In the genomic region with DNA sequence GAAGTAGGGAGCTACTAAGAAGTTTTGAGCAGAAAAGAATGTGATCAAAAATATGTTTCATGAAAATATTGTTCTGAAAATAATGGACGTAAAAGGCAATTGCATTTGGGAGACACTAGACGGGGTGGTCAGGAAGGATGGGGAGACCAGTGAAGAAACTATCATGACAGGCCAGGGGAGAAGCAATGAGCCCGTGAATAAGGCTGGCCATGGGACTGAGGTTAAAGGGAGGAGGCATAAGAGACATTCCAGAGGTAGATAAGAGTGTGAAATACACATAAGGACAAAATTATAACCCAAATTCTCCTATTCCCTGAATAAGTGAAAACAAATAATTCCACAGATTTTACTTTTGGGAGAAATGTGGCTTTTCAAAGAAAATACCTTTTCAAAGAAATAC, we compare ENCODE assay signal across 12 cellular contexts. TPM values are rescaled to one million over a fixed set of nuclear protein-coding genes. Genes with fewer than 3 reads are reported as not detected.
DNase-seq lines count a peak whose midpoint lies in the region; ATAC-seq and TF ChIP-seq lines count a peak whose summit lies in the region.
"Had no signal": no experiment of that assay in that cellular context is flagged by ENCODE, and none has a peak within 500 bp of the region (broad histone marks: within the 10 kb centered on the region; RNA-seq: fewer than 3 reads in every experiment).

No MANE protein-coding gene starts in this region.

- no peak overlapping the region for H3K23ac ChIP-seq in mesenchymal stem cell (ENCODE audit: low read length in 2 of 2)

- H3K4me2 ChIP-seq in GM23248 (ENCODE audit: unreplicated experiment) (peak overlapping the region; percentile 43), mesenchymal stem cell (ENCODE audit: low read length, poor library complexity, severe bottlenecking) (no peak overlapping the region), OCI-LY7 (ENCODE audit: low read length) (no peak overlapping the region)
- H3K4me2 ChIP-seq: BLaER1 treated with 17β-estradiol and CSF1 and Interleukin-3, amounts not matched to agents 10 nM and 100 nM had no signal

- no peak overlapping the region for H4K91ac ChIP-seq in mesenchymal stem cell (ENCODE audit: low read length)

- no peaks in the 10 kb centered on the region for H3K4me1 Mint-ChIP-seq in activated naive CD8-positive, alpha-beta T cell treated with anti-CD3 and anti-CD28 coated beads, Interleukin-2, amount 50 U/mL, for 24 hours

- no TSS peak for BruUV-seq in OCI-LY7 (replicated peaks; lab: Mats Ljungman, UMichigan)

- H3K79me1 ChIP-seq in mesenchymal stem cell (replicated peaks; ENCODE audit: low read length, poor library complexity, severe bottlenecking), result no peaks in the 10 kb centered on the region

- H3K9me3 ChIP-seq in GM23248 (ENCODE audit: low read depth) (no peaks in the 10 kb centered on the region), mesenchymal stem cell (ENCODE audit: control insufficient read depth, low read length) (peaks cover 1% of the 10 kb centered on the region), OCI-LY7 (ENCODE audit: low read length) (no peaks in the 10 kb centered on the region)
- H3K9me3 ChIP-seq: BLaER1 treated with 17β-estradiol and CSF1 and Interleukin-3, amounts not matched to agents 10 nM and 100 nM; SJSA1 had no signal

- H3K18ac ChIP-seq in mesenchymal stem cell (ENCODE audit: low read depth in 1 of 2, low read length in 2 of 2), result no peak overlapping the region

- 0 out of 2 replicates have a peak overlapping the region, but pooled peaks have one; percentile 7 for H2AFZ ChIP-seq in GM23248
- no peak overlapping the region for H2AFZ ChIP-seq in mesenchymal stem cell (ENCODE audit: low read depth, low read length)
- no peak overlapping the region for H2AFZ ChIP-seq in OCI-LY7 (ENCODE audit: low read length)

- DNase-seq in GM23248 (peak; percentile 20), amniotic epithelial cell (ENCODE audit: low read depth) (peak; percentile 53), mesenchymal stem cell (no peak), OCI-LY7 (ENCODE audit: low spot score) (no peak), CD1c-positive myeloid dendritic cell (ENCODE audit: extremely low spot score) (no peak)
- no peak for DNase-seq in activated naive CD8-positive, alpha-beta T cell treated with anti-CD3 and anti-CD28 coated beads, Interleukin-2, amount 50 U/mL, for 24 hours
- DNase-seq in activated CD4-positive, alpha-beta T cell treated with anti-CD3 and anti-CD28 coated beads for 4 hours, result no peak

- H3K4me1 ChIP-seq in GM23248 (ENCODE audit: insufficient read depth) (peaks cover 5% of the 10 kb centered on the region; the same call in 1 of the 2 replicates), mesenchymal stem cell (ENCODE audit: control insufficient read depth, insufficient read depth, low read depth, low read length) (no peaks in the 10 kb centered on the region), OCI-LY7 (ENCODE audit: insufficient read depth, low read length, poor library complexity, severe bottlenecking) (no peaks in the 10 kb centered on the region)
- H3K4me1 ChIP-seq: BLaER1 treated with 17β-estradiol and CSF1 and Interleukin-3, amounts not matched to agents 10 nM and 100 nM had no signal

- ATAC-seq in activated naive CD8-positive, alpha-beta T cell treated with anti-CD3 and anti-CD28 coated beads, Interleukin-2, amount 50 U/mL, for 24 hours, result no peak

- H3K27me3 ChIP-seq in GM23248 (replicated peaks; ENCODE audit: insufficient read depth), result no peaks in the 10 kb centered on the region
- H3K27me3 ChIP-seq in mesenchymal stem cell (ENCODE audit: control insufficient read depth in 1 of 2, insufficient read depth in 1 of 2, low read length in 2 of 2), result no peaks in the 10 kb centered on the region
- H3K27me3 ChIP-seq: BLaER1 treated with 17β-estradiol and CSF1 and Interleukin-3, amounts not matched to agents 10 nM and 100 nM; SJSA1 had no signal

- H3K36me3 ChIP-seq in GM23248 (ENCODE audit: low read depth), result no peaks in the 10 kb centered on the region
- H3K36me3 ChIP-seq in mesenchymal stem cell (ENCODE audit: control insufficient read depth in 1 of 2, insufficient read depth in 2 of 2, low read depth in 1 of 2, low read length in 2 of 2), result no peaks in the 10 kb centered on the region
- no peaks in the 10 kb centered on the region for H3K36me3 ChIP-seq in OCI-LY7 (ENCODE audit: insufficient read depth, low read length)
- H3K36me3 ChIP-seq: BLaER1 treated with 17β-estradiol and CSF1 and Interleukin-3, amounts not matched to agents 10 nM and 100 nM; SJSA1 had no signal

- POLR2A ChIA-PET in OCI-LY7 (lab: Charles Lee), result interaction anchor here (0.9 kb wide), 1 partner anchor 61 kb away, joined by 3 read pairs; no protein-coding TSS in a partner anchor

- no peak overlapping the region for H3K14ac ChIP-seq in mesenchymal stem cell (ENCODE audit: low read length in 2 of 2)

- no peak overlapping the region for H2BK5ac ChIP-seq in mesenchymal stem cell (ENCODE audit: low read depth, low read length, poor library complexity, severe bottlenecking)

- H2AK5ac ChIP-seq in mesenchymal stem cell (ENCODE audit: low read length, severe bottlenecking), result no peak overlapping the region

- H3K79me2 ChIP-seq in GM23248 (ENCODE audit: insufficient read depth), result no peaks in the 10 kb centered on the region
- no peaks in the 10 kb centered on the region for H3K79me2 ChIP-seq in OCI-LY7 (ENCODE audit: insufficient read depth, low read depth, low read length)

- no peaks in the 10 kb centered on the region for H3F3A ChIP-seq in GM23248 (ENCODE audit: insufficient read depth)

- intact Hi-C loops in OCI-LY7 (cut with micrococcal nuclease; ENCODE audit: unreplicated experiment), result loop anchor here (1.0 to 5.0 kb wide), 2 partner anchors 36 to 1128 kb away; no protein-coding TSS in a partner anchor

- H2BK12ac ChIP-seq in mesenchymal stem cell (ENCODE audit: low read length in 2 of 2), result peak overlapping the region in 1 of 2 experiments; percentile 44

- H3K4me3 Mint-ChIP-seq in activated naive CD8-positive, alpha-beta T cell treated with anti-CD3 and anti-CD28 coated beads, Interleukin-2, amount 50 U/mL, for 24 hours, result no peak overlapping the region

- CTCF ChIA-PET in OCI-LY7 (lab: Charles Lee; ENCODE audit: unreplicated experiment), result no interaction called here

- no peaks in the 10 kb centered on the region for H4K20me1 ChIP-seq in GM23248 (ENCODE audit: insufficient read depth)
- H4K20me1 ChIP-seq in OCI-LY7 (ENCODE audit: insufficient read depth, low read length), result no peaks in the 10 kb centered on the region
- H4K20me1 ChIP-seq: BLaER1 treated with 17β-estradiol and CSF1 and Interleukin-3, amounts not matched to agents 10 nM and 100 nM had no signal

- H3K9me2 ChIP-seq in GM23248 (ENCODE audit: insufficient read depth) (no peaks in the 10 kb centered on the region), OCI-LY7 (ENCODE audit: insufficient read depth, low read length) (no peaks in the 10 kb centered on the region)

- no peak overlapping the region for H2BK120ac ChIP-seq in mesenchymal stem cell (ENCODE audit: low read depth, low read length)

- no peak overlapping the region for H3K27ac Mint-ChIP-seq in activated naive CD8-positive, alpha-beta T cell treated with anti-CD3 and anti-CD28 coated beads, Interleukin-2, amount 50 U/mL, for 24 hours

- TF ChIP-seq CTCF in OCI-LY7 (conservative IDR thresholded peaks at IDR 0.05; ENCODE audit: low read length), result no peak

- no peaks in the 10 kb centered on the region for H3K9me3 Mint-ChIP-seq in activated naive CD8-positive, alpha-beta T cell treated with anti-CD3 and anti-CD28 coated beads, Interleukin-2, amount 50 U/mL, for 24 hours

- H3K36me3 Mint-ChIP-seq in activated naive CD8-positive, alpha-beta T cell treated with anti-CD3 and anti-CD28 coated beads, Interleukin-2, amount 50 U/mL, for 24 hours (ENCODE audit: low read depth), result no peaks in the 10 kb centered on the region

- no peak overlapping the region for H4K8ac ChIP-seq in mesenchymal stem cell (ENCODE audit: low read length)

- WGBS in GM23248 (ENCODE audit: low coverage in 1 of 2, low lambda C conversion rate in 2 of 2, missing lambda C conversion rate in 2 of 2), 2 experiments, result 63 to 67% methylated on average over 3 of the region's 3 CpGs
- WGBS in mesenchymal stem cell, result 70% methylated on average over 3 of the region's 3 CpGs

- H3K27ac ChIP-seq in GM23248 (no peak overlapping the region), mesenchymal stem cell (ENCODE audit: low read length, poor library complexity, severe bottlenecking) (no peak overlapping the region), OCI-LY7 (ENCODE audit: low read depth, low read length, poor library complexity, severe bottlenecking) (no peak overlapping the region)
- H3K27ac ChIP-seq: BLaER1 treated with 17β-estradiol and CSF1 and Interleukin-3, amounts not matched to agents 10 nM and 100 nM; HL-60; RWPE1; SJSA1 had no signal

- H3K4ac ChIP-seq in mesenchymal stem cell (ENCODE audit: low read depth in 1 of 2, low read length in 2 of 2), result no peak overlapping the region

- peak overlapping the region; percentile 30; the same call in 1 of the 2 replicates for H3K9ac ChIP-seq in GM23248
- H3K9ac ChIP-seq in mesenchymal stem cell (ENCODE audit: low read length), result peak overlapping the region; percentile 68
- H3K9ac ChIP-seq: BLaER1 treated with 17β-estradiol and CSF1 and Interleukin-3, amounts not matched to agents 10 nM and 100 nM had no signal

- in situ Hi-C loops in GM23248 (cut with MboI), result loop anchor here (25.0 kb wide), 1 partner anchor 1572 kb away; a partner anchor contains a TSS

- peaks cover 3% of the 10 kb centered on the region for H3K27me3 Mint-ChIP-seq in activated naive CD8-positive, alpha-beta T cell treated with anti-CD3 and anti-CD28 coated beads, Interleukin-2, amount 50 U/mL, for 24 hours

- H3K4me3 ChIP-seq in GM23248 (peak overlapping the region; percentile 50), mesenchymal stem cell (ENCODE audit: insufficient read depth in 1 of 2, low read depth in 1 of 2, low read length in 2 of 2) (no peak overlapping the region), OCI-LY7 (ENCODE audit: low read depth, low read length, poor library complexity, severe bottlenecking) (no peak overlapping the region)
- H3K4me3 ChIP-seq: BLaER1 treated with 17β-estradiol and CSF1 and Interleukin-3, amounts not matched to agents 10 nM and 100 nM; K562; SJSA1 had no signal

- H2BK15ac ChIP-seq in mesenchymal stem cell (ENCODE audit: low read depth, poor library complexity, severe bottlenecking), result peak overlapping the region; percentile 78

RNA-seq across cellular contexts. Expression of a gene that starts 51.7 kb away (rescaled TPM):
- total RNA-seq in GM23248 (2014; rRNA removed; shearing (Covaris generic)), result 154 and 210 TPM in 2 replicates
- 105 and 109 TPM in 2 replicates for polyA plus RNA-seq in GM23248 (2016; fragmentation: Nextera tagmentation; extraction: Ambion mirVana)
- 133 TPM for polyA plus RNA-seq in mesenchymal stem cell (2013, experiment 1 of 2)
- polyA plus RNA-seq in mesenchymal stem cell (2013, experiment 2 of 2), result 131 TPM
- total RNA-seq in OCI-LY7 (2014; rRNA removed; shearing (Covaris generic)), result 0.03 TPM in 1 of 2 replicates, not detected in the other
- 3.9 TPM in 2 replicates for total RNA-seq in OCI-LY7 (2022)

Comparison
In these comparisons a context has a peak if more than half of its experiments do, and no peak if none do; other contexts are left out.
1. DNase-seq: peak in GM23248 (single experiment) and amniotic epithelial cell (single experiment); none in mesenchymal stem cell (single experiment), activated naive CD8-positive, alpha-beta T cell treated with anti-CD3 and anti-CD28 coated beads, Interleukin-2, amount 50 U/mL, for 24 hours (single experiment), OCI-LY7 (single experiment), CD1c-positive myeloid dendritic cell (single experiment) and activated CD4-positive, alpha-beta T cell treated with anti-CD3 and anti-CD28 coated beads for 4 hours (0 of 2).
2. RNA of a gene that starts 51.7 kb away (total RNA-seq): 154 to 210 TPM in GM23248; 0.03 to 3.9 TPM in OCI-LY7; every median in the first group is over 10 times any median in the second.